27 cellular contexts compared by ENCODE assay signal in genomic region chr9:126217797-126218196, GRCh38.
"Had no signal": no experiment of that assay in that cellular context is flagged by ENCODE, and none has a peak within 500 bp of the region (broad histone marks: within the 10 kb centered on the region; RNA-seq: fewer than 3 reads in every experiment).

No MANE protein-coding gene starts in this region.

- ATAC-seq: activated T-cell treated with anti-CD3 and anti-CD28 coated beads, Interleukin-2, amount 50 U/mL, for 4 hours; effector memory CD8-positive, alpha-beta T cell; gastrocnemius medialis; sciatic nerve; T-cell had no signal

- DNase-seq: activated CD4-positive, alpha-beta T cell treated with anti-CD3 and anti-CD28 coated beads for 48 hours; activated CD8-positive, alpha-beta memory T cell treated with anti-CD3 and anti-CD28 coated beads, Interleukin-2, amount 50 U/mL, for 4 hours; activated naive CD4-positive, alpha-beta T cell; activated T-cell treated with anti-CD3 and anti-CD28 coated beads, Interleukin-2, amount 50 U/mL, for 4 hours; adrenal gland; dorsolateral prefrontal cortex; effector memory CD8-positive, alpha-beta T cell; esophagus squamous epithelium; gastrocnemius medialis; hypothalamus; midbrain; occipital lobe; posterior cingulate gyrus; small intestine; stimulated activated naive CD4-positive, alpha-beta T cell; T-cell; testis; trophoblast cell; uterus had no signal

- H3K4me1 ChIP-seq: adrenal gland, ascending aorta, breast epithelium, colonic mucosa, gastrocnemius medialis, testis, uterus had no signal

- H3K36me3 ChIP-seq: adrenal gland, ascending aorta, breast epithelium, colonic mucosa, esophagus squamous epithelium, gastrocnemius medialis, uterus had no signal

- H3K4me1 Mint-ChIP-seq: nephron, T-cell had no signal

- H3K9me3 ChIP-seq: colonic mucosa, testis had no signal

- H3K4me3 ChIP-seq: adrenal gland, ascending aorta, breast epithelium, colonic mucosa, dorsolateral prefrontal cortex, esophagus squamous epithelium, gastrocnemius medialis, testis, uterus had no signal

- H3K9me3 Mint-ChIP-seq: effector memory CD8-positive, alpha-beta T cell had no signal

- H3K36me3 Mint-ChIP-seq: T-cell had no signal

- H3K4me3 Mint-ChIP-seq: activated naive CD8-positive, alpha-beta T cell; activated T-cell treated with anti-CD3 and anti-CD28 coated beads, Interleukin-2, amount 50 U/mL, for 4 hours; effector memory CD8-positive, alpha-beta T cell; nephron; T-cell; T-helper 2 cell treated with Interferon-gamma antibody and Interleukin-4, amounts not matched to agents 5 μg/mL and 100 μg/mL, for 36 hours had no signal

- H3K27me3 ChIP-seq: ascending aorta, testis had no signal

- H3K27ac Mint-ChIP-seq: activated naive CD8-positive, alpha-beta T cell; activated T-helper 2 cell treated with anti-CD3 and anti-CD28 coated beads, Interferon-gamma antibody, Interleukin-2, Interleukin-4, amounts not matched to agents 10 μg/mL and 5 μg/mL and 100 μg/mL, durations not matched to agents 14 hours and 24 hours and 36 hours; effector memory CD8-positive, alpha-beta T cell; nephron; T-cell; T-helper 2 cell treated with Interferon-gamma antibody and Interleukin-4, amounts not matched to agents 5 μg/mL and 100 μg/mL, for 36 hours had no signal
